8 cellular contexts compared by ENCODE assay signal in genomic region chr11:117177534-117178209, GRCh38. TPM values are rescaled to one million over a fixed set of nuclear protein-coding genes. Genes with fewer than 3 reads are reported as not detected.
DNase-seq lines count a peak whose midpoint lies in the region; ATAC-seq and TF ChIP-seq lines count a peak whose summit lies in the region.

No MANE protein-coding gene starts in this region.

- no peak overlapping the region for H2AFZ ChIP-seq in Karpas-422 (ENCODE audit: low read length)

- H3K4me1 ChIP-seq in Karpas-422 (ENCODE audit: low read length) = peaks cover 23% of the 10 kb centered on the region

- H3K9me3 Mint-ChIP-seq in naive B cell = no peaks in the 10 kb centered on the region

- H3K27ac Mint-ChIP-seq in naive B cell = peak overlapping the region; percentile 72 to 99 (median 98)

- no peaks in the 10 kb centered on the region for H4K20me1 ChIP-seq in Karpas-422 (ENCODE audit: insufficient read depth, low read depth, low read length)

- H3K79me2 ChIP-seq in Karpas-422 (ENCODE audit: low read length) = 0 out of 2 replicates have a peak, but pooled peaks cover 3% of the 10 kb centered on the region

- TF ChIP-seq CTCF in AG04450 (IDR thresholded peaks at IDR 0.05; ENCODE audit: low read depth, low read length) (no peak), coronary artery (IDR thresholded peaks at IDR 0.05) (no peak)

- DNase-seq in AG04450 (ENCODE audit: low read depth, low spot score) = no peak
- DNase-seq in Karpas-422 = no peak
- no peak for DNase-seq in coronary artery (ENCODE audit: low spot score)
- no peak for DNase-seq in naive B cell
- no peak for DNase-seq in superior temporal gyrus (ENCODE audit: extremely low spot score)
- DNase-seq in stimulated activated CD4-positive, alpha-beta T cell treated with anti-CD3 and anti-CD28 coated beads, Interleukin-15, amount 100 ng/mL, for 24 hours = no peak

- H3K27me3 Mint-ChIP-seq in naive B cell = no peaks in the 10 kb centered on the region

- no peaks in the 10 kb centered on the region for H3K36me3 ChIP-seq in Karpas-422 (ENCODE audit: insufficient read depth, low read length)

- H3K9me2 ChIP-seq in Karpas-422 (replicated peaks; ENCODE audit: insufficient read depth, low read length) = no peaks in the 10 kb centered on the region

- no peaks in the 10 kb centered on the region for H3K36me3 Mint-ChIP-seq in naive B cell

- POLR2A ChIA-PET in AG04450 (lab: Yijun Ruan, JAX) = interaction anchor here (0.7 to 2.7 kb wide), 4 partner anchors 23 to 390 kb away, joined by 3 to 18 read pairs (median 10); partner anchors contain the start of genes PAFAH1B2 and ZPR1

- peaks cover 25 to 40% (median 39%) of the 10 kb centered on the region in 3 donors for H3K4me1 Mint-ChIP-seq in naive B cell

- H3K27me3 ChIP-seq in AG04450 (ENCODE audit: control insufficient read depth, insufficient read depth, low read length) (no peaks in the 10 kb centered on the region), Karpas-422 (ENCODE audit: low read length) (no peaks in the 10 kb centered on the region)

- H3K9ac ChIP-seq in Karpas-422 (ENCODE audit: low read length) = peak overlapping the region; percentile 55

- ATAC-seq in naive B cell (ENCODE audit: low read depth in 2 of 2) (no peak), HG02759 (IDR thresholded peaks at IDR 0.05; ENCODE audit: unreplicated experiment) (no peak), GM18519 (IDR thresholded peaks at IDR 0.05; ENCODE audit: low FRiP score, unreplicated experiment) (no peak)

- H3K9me3 ChIP-seq in AG04450 (ENCODE audit: control insufficient read depth, insufficient read depth, low read length) (no peaks in the 10 kb centered on the region; the same call in 1 of the 2 replicates), Karpas-422 (ENCODE audit: low read length) (no peaks in the 10 kb centered on the region)

- CTCF ChIA-PET in AG04450 (lab: Charles Lee) = interaction anchor here (1.1 to 6.5 kb wide), 4 partner anchors 11 to 48 kb away, joined by 3 to 70 read pairs (median 6); no protein-coding TSS in a partner anchor

- peak overlapping the region; percentile 92 to 100 (median 98) for H3K4me3 Mint-ChIP-seq in naive B cell

- H3K4me3 ChIP-seq in AG04450 (ENCODE audit: low read depth, low read length) (peak overlapping the region; percentile 76), Karpas-422 (ENCODE audit: low read length) (peak overlapping the region; percentile 78; the same call in 1 of the 2 replicates), coronary artery (peak overlapping the region; percentile 80)

- H3K4me2 ChIP-seq in Karpas-422 (ENCODE audit: low read depth, low read length, poor library complexity, severe bottlenecking) = peak overlapping the region; percentile 57

- H3K27ac ChIP-seq in AG04450 (ENCODE audit: low read depth, low read length) (no peak overlapping the region), Karpas-422 (ENCODE audit: low read length) (peak overlapping the region; percentile 31), coronary artery (peak overlapping the region; percentile 97)

RNA-seq across cellular contexts. Expression of gene SIDT2, which starts 0.9 kb away (rescaled TPM):
- polyA plus RNA-seq in AG04450 (2011; rRNA removed) (32.5 and 45.0 TPM in 2 replicates), naive B cell (ENCODE audit: low read depth in 6 of 6) (100 to 1,000 TPM in 1 of 6 donors, 10 to 100 TPM in 5; 19.2 to 126 (median 80.7) TPM)
- polyA minus RNA-seq in AG04450 (2011; rRNA and poly(A)+ RNA removed) = 59.4 and 84.3 TPM in 2 replicates
- 18.6 and 30.6 TPM in 2 replicates for total RNA-seq in Karpas-422 (2014; rRNA removed; shearing (Covaris generic); ENCODE audit: low replicate concordance)

RNA-seq across cellular contexts. Expression of gene TAGLN, which starts 21.5 kb away (rescaled TPM):
- 3,100 and 3,444 TPM in 2 replicates for polyA plus RNA-seq in AG04450 (2011; rRNA removed)
- 838 and 956 TPM in 2 replicates for polyA minus RNA-seq in AG04450 (2011; rRNA and poly(A)+ RNA removed)
- total RNA-seq in Karpas-422 (2014; rRNA removed; shearing (Covaris generic); ENCODE audit: low replicate concordance) = 3.3 TPM in 2 replicates
- 10 to 100 TPM in 2 of 6 donors, 1 to 10 TPM in 3, not detected in 1; 5.2 to 11.5 (median 6.8) TPM for polyA plus RNA-seq in naive B cell (ENCODE audit: low read depth in 6 of 6)

RNA-seq across cellular contexts. Expression of gene PAFAH1B2, which starts 33.6 kb away (rescaled TPM):
- 46.1 and 48.8 TPM in 2 replicates for polyA plus RNA-seq in AG04450 (2011; rRNA removed)
- 171 and 207 TPM in 2 replicates for polyA minus RNA-seq in AG04450 (2011; rRNA and poly(A)+ RNA removed)
- total RNA-seq in Karpas-422 (2014; rRNA removed; shearing (Covaris generic); ENCODE audit: low replicate concordance) = 16.8 and 20.6 TPM in 2 replicates
- polyA plus RNA-seq in naive B cell (ENCODE audit: low read depth in 6 of 6) = 10 to 100 TPM; 18.0 to 23.3 (median 20.9) TPM

RNA-seq across cellular contexts. Expression of gene PCSK7, which starts 54.2 kb away (rescaled TPM):
- polyA plus RNA-seq in AG04450 (2011; rRNA removed) = 23.5 and 26.9 TPM in 2 replicates
- 35.1 and 40.0 TPM in 2 replicates for polyA minus RNA-seq in AG04450 (2011; rRNA and poly(A)+ RNA removed)
- total RNA-seq in Karpas-422 (2014; rRNA removed; shearing (Covaris generic); ENCODE audit: low replicate concordance) = 14.3 and 33.7 TPM in 2 replicates
- polyA plus RNA-seq in naive B cell (ENCODE audit: low read depth in 6 of 6) = 10 to 100 TPM; 27.8 to 61.9 (median 32.2) TPM

RNA-seq across cellular contexts. Expression of gene RNF214, which starts 54.8 kb away (rescaled TPM):
- polyA plus RNA-seq in AG04450 (2011; rRNA removed) (15.1 and 15.2 TPM in 2 replicates), naive B cell (ENCODE audit: low read depth in 6 of 6) (10 to 100 TPM in 4 of 6 donors, 1 to 10 TPM in 2; 1.4 to 15.5 (median 13.4) TPM)
- polyA minus RNA-seq in AG04450 (2011; rRNA and poly(A)+ RNA removed) = 42.4 and 52.5 TPM in 2 replicates
- 7.0 and 10.1 TPM in 2 replicates for total RNA-seq in Karpas-422 (2014; rRNA removed; shearing (Covaris generic); ENCODE audit: low replicate concordance)

Comparison
In these comparisons a context has a peak if more than half of its experiments do, and no peak if none do; other contexts are left out.
1. RNA of gene TAGLN, which starts 21.5 kb away (polyA plus RNA-seq): 3,100 to 3,444 TPM in AG04450; 5.2 to 11.5 TPM in naive B cell; every median in the first group is over 100 times any median in the second.
2. Peak in every context shown above with its lines, with median percentiles within 50 percentile points of each other: H3K4me3 ChIP-seq.